In the genomic region with DNA sequence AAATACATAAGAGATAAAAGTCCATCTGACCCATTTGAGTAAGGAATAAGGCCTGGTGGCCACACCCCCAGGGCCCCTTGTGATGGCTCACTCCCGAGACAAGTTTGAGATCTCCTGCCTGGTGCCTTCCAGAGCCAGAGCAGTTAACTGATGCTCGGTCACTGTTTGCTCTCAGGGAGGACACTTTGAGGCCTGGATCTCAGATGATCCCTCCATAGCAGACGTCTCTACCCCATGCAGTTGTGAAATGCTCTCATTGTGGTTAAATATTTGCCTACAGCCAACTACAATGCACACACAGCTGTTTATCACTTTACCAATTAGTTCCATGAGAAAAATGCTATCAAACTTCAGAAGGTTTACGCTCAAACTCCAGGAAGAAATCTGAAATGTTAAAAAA, we compare ENCODE assay signal across 14 cellular contexts. TPM values are rescaled to one million over a fixed set of nuclear protein-coding genes. Genes with fewer than 3 reads are reported as not detected.
"Had no signal": no experiment of that assay in that cellular context is flagged by ENCODE, and none has a peak within 500 bp of the region (broad histone marks: within the 10 kb centered on the region; RNA-seq: fewer than 3 reads in every experiment).

No MANE protein-coding gene starts in this region.

- H3K9me3 Mint-ChIP-seq: naive B cell; stimulated activated naive CD8-positive, alpha-beta T cell treated with anti-CD3 and anti-CD28 coated beads, Interleukin-15, Interleukin-2, amounts not matched to agents 100 ng/mL and 50 ng/mL, for 24 hours had no signal

- ATAC-seq: left lobe of liver, lower lobe of right lung had no signal

- DNase-seq: activated CD4-positive, alpha-beta T cell treated with anti-CD3 and anti-CD28 coated beads, Interleukin-2, amount 50 U/mL, for 48 hours; activated gamma-delta T cell; activated T-cell treated with anti-CD3 and anti-CD28 coated beads, Interleukin-2, amount 50 U/mL, for 48 hours; foreskin melanocyte; lower lobe of right lung; naive B cell; ovary; SK-N-SH; stimulated activated CD4-positive, alpha-beta T cell treated with anti-CD3 and anti-CD28 coated beads, Interleukin-4, amount 100 ng/mL, for 24 hours had no signal

- H3K27me3 Mint-ChIP-seq: naive B cell; stimulated activated naive CD8-positive, alpha-beta T cell treated with anti-CD3 and anti-CD28 coated beads, Interleukin-15, Interleukin-2, amounts not matched to agents 100 ng/mL and 50 ng/mL, for 24 hours had no signal

- H3K27me3 ChIP-seq: neutrophil, ovary, tibial artery had no signal

- H3K9me3 ChIP-seq: lower lobe of right lung, neutrophil, ovary, prostate gland, SK-N-SH, tibial artery had no signal

- H3K4me1 ChIP-seq: prostate gland had no signal

- H3K4me3 ChIP-seq: lower lobe of right lung, ovary, prostate gland, tibial artery had no signal

- H3K4me3 Mint-ChIP-seq: naive B cell; stimulated activated naive CD8-positive, alpha-beta T cell treated with anti-CD3 and anti-CD28 coated beads, Interleukin-15, Interleukin-2, amounts not matched to agents 100 ng/mL and 50 ng/mL, for 24 hours had no signal

- H3K27ac ChIP-seq: lower lobe of right lung, neutrophil, ovary, prostate gland had no signal

- H3K36me3 ChIP-seq: neutrophil, ovary, prostate gland had no signal

- H3K27ac Mint-ChIP-seq: stimulated activated naive CD8-positive, alpha-beta T cell treated with anti-CD3 and anti-CD28 coated beads, Interleukin-15, Interleukin-2, amounts not matched to agents 100 ng/mL and 50 ng/mL, for 24 hours had no signal

RNA-seq across cellular contexts. Expression of a gene that starts 12.3 kb away (rescaled TPM):
- polyA plus RNA-seq: SK-N-SH had no signal
